8 cellular contexts compared by ENCODE assay signal in genomic region chr5:159915913-159916840, GRCh38. TPM values are rescaled to one million over a fixed set of nuclear protein-coding genes. Genes with fewer than 3 reads are reported as not detected.
A peak's percentile ranks its signal among the peaks of the same experiment; 100 is the strongest.
DNase-seq lines count a peak whose midpoint lies in the region; ATAC-seq and TF ChIP-seq lines count a peak whose summit lies in the region.

Gene ADRA1B (plus strand): TSS chr5:159916482. CDS start chr5:159916906, 424 bp downstream.

- intact Hi-C loops in heart right ventricle (cut with DNase I) (loop anchor here in 9 of 10 donors (2.0 to 10.0 kb wide), 14 partner anchors 141 to 589 kb away; partner anchors contain the start of gene IL12B (in 1 of the 9)), aorta (cut with DNase I) (loop anchor here (2.0 to 10.0 kb wide), 8 partner anchors 56 to 474 kb away; no protein-coding TSS in a partner anchor)

- no peak for TF ChIP-seq POLR2A in Peyer's patch (IDR thresholded peaks at IDR 0.05)

- H3K4me3 Mint-ChIP-seq in HFFc6, result peak within 1 kb of the TSS; percentile 75
- peak within 1 kb of the TSS; percentile 33 for H3K4me3 Mint-ChIP-seq in activated naive CD8-positive, alpha-beta T cell treated with anti-CD3 and anti-CD28 coated beads for 36 hours
- peak within 1 kb of the TSS; percentile 72 for H3K4me3 Mint-ChIP-seq in progenitor cell of endocrine pancreas (ENCODE audit: low read depth)

- H3K9me3 ChIP-seq in Peyer's patch (no peaks in the 10 kb centered on the region), heart right ventricle (no peaks in the 10 kb centered on the region), aorta (ENCODE audit: control insufficient read depth, low read length) (no peaks in the 10 kb centered on the region)

- H3K4me1 Mint-ChIP-seq in HFFc6 (ENCODE audit: low read depth) (peaks cover 58% of the 10 kb centered on the region), progenitor cell of endocrine pancreas (ENCODE audit: low read depth) (peaks cover 9% of the 10 kb centered on the region)
- H3K4me1 Mint-ChIP-seq in activated naive CD8-positive, alpha-beta T cell treated with anti-CD3 and anti-CD28 coated beads for 36 hours, result peaks cover 10% of the 10 kb centered on the region

- 1 to 2% methylated on average over 47 to 81 of the region's 81 CpGs for whole genome bisulfite sequencing in heart right ventricle, 2 donors
- 1% methylated on average over 51 to 81 of the region's 81 CpGs for WGBS in aorta, 2 donors

- H3K27me3 Mint-ChIP-seq in HFFc6 (ENCODE audit: insufficient read depth) (peaks cover 12% of the 10 kb centered on the region), progenitor cell of endocrine pancreas (peaks cover 67% of the 10 kb centered on the region)
- peaks cover 63% of the 10 kb centered on the region for H3K27me3 Mint-ChIP-seq in activated naive CD8-positive, alpha-beta T cell treated with anti-CD3 and anti-CD28 coated beads for 36 hours

- H3K4me3 ChIP-seq in Peyer's patch, result peak within 1 kb of the TSS; percentile 25 to 76 (median 46)
- H3K4me3 ChIP-seq in heart right ventricle, result peak within 1 kb of the TSS; percentile 16 to 63 (median 54)
- H3K4me3 ChIP-seq in aorta (ENCODE audit: low read length in 2 of 2), result peak within 1 kb of the TSS; percentile 51 to 80

- peak; percentile 86 for DNase-seq in Daoy (ENCODE audit: low read depth)
- DNase-seq in HFFc6, result peak; percentile 17
- DNase-seq in Peyer's patch, result peak in 2 of 3 donors; percentile 80 to 84
- peak; percentile 73 for DNase-seq in activated naive CD8-positive, alpha-beta T cell treated with anti-CD3 and anti-CD28 coated beads for 36 hours
- DNase-seq in heart right ventricle, result peak; percentile 62 to 78
- DNase-seq in progenitor cell of endocrine pancreas (ENCODE audit: low spot score, unreplicated experiment), result peak; percentile 72
- DNase-seq in aorta, result peak; percentile 86 to 94
- no peak for DNase-seq in NCI-H526 treated with DMSO at 0.1 percent for 48 hours (lab: John Stamatoyannopoulos, UW)

- H3K4me1 ChIP-seq in Peyer's patch (peaks cover 0 to 22% (median 5%) of the 10 kb centered on the region in 4 donors), heart right ventricle (peaks cover 0 to 29% (median 11%) of the 10 kb centered on the region in 9 donors), aorta (ENCODE audit: control insufficient read depth in 1 of 2, insufficient read depth in 2 of 2, low read length in 2 of 2) (peaks cover 9 to 11% of the 10 kb centered on the region in 2 donors)

- ATAC-seq in heart right ventricle (peak; percentile 76 to 93 (median 88)), aorta (ENCODE audit: low FRiP score) (peak; percentile 87)

- H3K27me3 ChIP-seq in Peyer's patch (no peaks in the 10 kb centered on the region), heart right ventricle (peaks cover 0 to 59% (median 0%) of the 10 kb centered on the region in 7 donors), aorta (ENCODE audit: control insufficient read depth in 1 of 2, insufficient read depth in 2 of 2, low read length in 1 of 2) (no peaks in the 10 kb centered on the region)

- H3K36me3 Mint-ChIP-seq in HFFc6 (ENCODE audit: low read depth) (no peaks in the 10 kb centered on the region), progenitor cell of endocrine pancreas (ENCODE audit: insufficient read depth) (no peaks in the 10 kb centered on the region)
- no peaks in the 10 kb centered on the region for H3K36me3 Mint-ChIP-seq in activated naive CD8-positive, alpha-beta T cell treated with anti-CD3 and anti-CD28 coated beads for 36 hours

- H3K27ac Mint-ChIP-seq in HFFc6 (no peak within 1 kb of the TSS), progenitor cell of endocrine pancreas (peak within 1 kb of the TSS; percentile 23)
- H3K27ac Mint-ChIP-seq in activated naive CD8-positive, alpha-beta T cell treated with anti-CD3 and anti-CD28 coated beads for 36 hours, result no peak within 1 kb of the TSS

- TF ChIP-seq CTCF in HFFc6 (IDR thresholded peaks at IDR 0.05), result peak; percentile 82
- peak in 4 of 6 experiments; percentile 39 to 84 (median 60) for TF ChIP-seq CTCF in Peyer's patch (IDR thresholded peaks at IDR 0.05)
- peak; percentile 35 to 75 (median 55) for TF ChIP-seq CTCF in heart right ventricle (IDR thresholded peaks at IDR 0.05)
- peak; percentile 69 for TF ChIP-seq CTCF in progenitor cell of endocrine pancreas (IDR thresholded peaks at IDR 0.05; ENCODE audit: unreplicated experiment)

- H3K36me3 ChIP-seq in Peyer's patch (no peaks in the 10 kb centered on the region), heart right ventricle (no peaks in the 10 kb centered on the region), aorta (ENCODE audit: control insufficient read depth in 1 of 2, insufficient read depth in 2 of 2, low read length in 1 of 2) (no peaks in the 10 kb centered on the region)

- H3K27ac ChIP-seq in Peyer's patch (peak within 1 kb of the TSS in 2 of 4 donors; percentile 27 to 80), heart right ventricle (peak within 1 kb of the TSS in 9 of 10 donors; percentile 26 to 78 (median 70)), aorta (ENCODE audit: low read depth in 1 of 2, low read length in 2 of 2) (peak within 1 kb of the TSS; percentile 94 to 96)

- H3K9me3 Mint-ChIP-seq in HFFc6, result no peaks in the 10 kb centered on the region
- no peaks in the 10 kb centered on the region for H3K9me3 Mint-ChIP-seq in activated naive CD8-positive, alpha-beta T cell treated with anti-CD3 and anti-CD28 coated beads for 36 hours
- H3K9me3 Mint-ChIP-seq in progenitor cell of endocrine pancreas (ENCODE audit: low read depth), result no peaks in the 10 kb centered on the region

RNA-seq across cellular contexts. Expression of gene ADRA1B, which starts in this region (rescaled TPM):
- 0.63 and 0.80 TPM in 2 replicates for total RNA-seq in Daoy (2014; rRNA removed; shearing (Covaris generic))
- total RNA-seq in HFFc6 (2021; fragmentation: NEBNext Ultra II Directional; extraction: Animal tissue kit (Norgen Biotek cat#: 25700)), result under 1 TPM; 0.17 to 0.57 (median 0.38) TPM
- total RNA-seq in Peyer's patch (10 to 100 TPM in 1 of 4 donors, 1 to 10 TPM in 3; 1.7 to 12.2 (median 5.2) TPM), heart right ventricle (1 to 10 TPM in 9 of 10 donors, under 1 TPM in 1; 0.77 to 4.1 (median 1.8) TPM), progenitor cell of endocrine pancreas (0.57 and 0.71 TPM in 2 replicates), aorta (10 to 100 TPM in 1 of 2 donors, 1 to 10 TPM in 1; 5.4 to 16.0 TPM)
- not detected for total RNA-seq in activated naive CD8-positive, alpha-beta T cell treated with anti-CD3 and anti-CD28 coated beads for 36 hours
- polyA plus RNA-seq in heart right ventricle (1 to 10 TPM in 1 of 2 donors, under 1 TPM in 1; 0.44 to 2.5 TPM), aorta (1 to 10 TPM; 3.8 to 8.0 TPM)

Comparison
In these comparisons a context has a peak if more than half of its experiments do, and no peak if none do; other contexts are left out.
1. Peak in DNase-seq in Daoy; RNA of the gene not detected or under 1 TPM.
2. Peak in DNase-seq in HFFc6; RNA of the gene not detected or under 1 TPM.
3. Peak in DNase-seq in activated naive CD8-positive, alpha-beta T cell treated with anti-CD3 and anti-CD28 coated beads for 36 hours; RNA of the gene not detected or under 1 TPM.
4. Peak in DNase-seq in progenitor cell of endocrine pancreas; RNA of the gene not detected or under 1 TPM.